Comparison of ENCODE assay signal across 9 cellular contexts in the genomic region with DNA sequence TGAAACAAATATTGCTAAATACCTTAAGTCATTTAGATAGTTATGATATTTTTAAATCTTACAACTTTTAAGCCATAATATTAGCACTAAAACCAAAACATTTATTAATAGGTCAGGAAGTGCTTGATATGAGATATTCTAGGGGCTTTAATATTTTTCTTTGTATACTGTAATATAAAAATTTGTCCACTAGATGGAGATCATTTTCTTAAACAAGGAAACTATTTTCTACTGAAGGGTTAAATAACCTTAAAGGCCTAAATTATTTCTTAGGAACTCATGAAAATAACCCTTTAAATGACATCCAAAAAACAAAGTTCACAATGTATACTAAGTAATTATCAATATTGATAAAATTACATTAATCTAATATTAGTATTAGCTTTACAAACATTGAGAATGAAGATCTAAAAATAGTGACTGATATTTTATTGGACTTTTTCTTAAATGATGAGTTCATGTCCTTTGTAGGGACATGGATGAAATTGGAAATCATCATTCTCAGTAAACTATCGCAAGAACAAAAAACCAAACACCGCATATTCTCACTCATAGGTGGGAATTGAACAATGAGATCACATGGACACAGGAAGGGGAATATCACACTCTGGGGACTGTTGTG.
DNase-seq lines count a peak whose midpoint lies in the region; ATAC-seq, FAIRE-seq and TF ChIP-seq lines count a peak whose summit lies in the region.
"Had no signal": no experiment of that assay in that cellular context is flagged by ENCODE, and none has a peak within 500 bp of the region (broad histone marks: within the 10 kb centered on the region; RNA-seq: fewer than 3 reads in every experiment).

No MANE protein-coding gene starts in this region.

- H3K27ac Mint-ChIP-seq in glutamatergic neuron (ENCODE audit: unreplicated experiment) (no peak overlapping the region), T-helper 17 cell (no peak overlapping the region)
- H3K27ac Mint-ChIP-seq: T-helper 2 cell treated with Interferon-gamma antibody and Interleukin-4, amounts not matched to agents 5 μg/mL and 100 μg/mL, for 36 hours had no signal

- CTCF ChIA-PET in A549 (lab: Yijun Ruan, JAX), result interaction anchor here (0.7 to 1.2 kb wide), 3 partner anchors 27 to 149 kb away, joined by 3 to 4 read pairs (median 3); no protein-coding TSS in a partner anchor
- CTCF ChIA-PET in GM10248 (lab: Yijun Ruan, JAX), result no interaction called here

- H3K4me1 Mint-ChIP-seq in glutamatergic neuron (ENCODE audit: low read depth, unreplicated experiment), result peaks cover 14% of the 10 kb centered on the region
- H3K4me1 Mint-ChIP-seq in T-helper 17 cell, result peaks cover 2% of the 10 kb centered on the region

- peak; percentile 81 for FAIRE-seq in A549 (lab: Jason Lieb, UNC)

- peak; percentile 51 to 62 for TF ChIP-seq RAD21 in A549 (conservative IDR thresholded peaks at IDR 0.05 in 1 of 2, IDR thresholded peaks at IDR 0.05 in 1 of 2)

- no peaks in the 10 kb centered on the region for H3K9me3 Mint-ChIP-seq in glutamatergic neuron (ENCODE audit: unreplicated experiment)
- H3K9me3 Mint-ChIP-seq: T-helper 2 cell treated with Interferon-gamma antibody and Interleukin-4, amounts not matched to agents 5 μg/mL and 100 μg/mL, for 36 hours had no signal

- H3K27me3 Mint-ChIP-seq in glutamatergic neuron (ENCODE audit: unreplicated experiment) (no peaks in the 10 kb centered on the region), T-helper 17 cell (peaks cover 46% of the 10 kb centered on the region)

- no peaks in the 10 kb centered on the region for H3K36me3 Mint-ChIP-seq in glutamatergic neuron (ENCODE audit: unreplicated experiment)
- H3K36me3 Mint-ChIP-seq in T-helper 17 cell (ENCODE audit: low read depth), result no peaks in the 10 kb centered on the region

- ATAC-seq in A549 (no peak), GM18861 (IDR thresholded peaks at IDR 0.05; ENCODE audit: unreplicated experiment) (no peak), T-helper 17 cell (no peak)

- peak overlapping the region; percentile 68 for H3K4me2 ChIP-seq in A549

- TF ChIP-seq CTCF in A549 (IDR thresholded peaks at IDR 0.05), result peak; percentile 36; the same call in 2 of the 3 replicates
- peak; percentile 23 for TF ChIP-seq CTCF in GM10248 (IDR thresholded peaks at IDR 0.05; ENCODE audit: control extremely low read depth, extremely low read depth, low read depth, missing control alignments)
- peak; percentile 63 for TF ChIP-seq CTCF in glutamatergic neuron (IDR thresholded peaks at IDR 0.05; ENCODE audit: partially characterized antibody, unreplicated experiment)

- H3K9me3 ChIP-seq in A549 (no peaks in the 10 kb centered on the region), T-helper 17 cell (ENCODE audit: control insufficient read depth, low read length, poor library complexity, severe bottlenecking) (no peaks in the 10 kb centered on the region)

- TF ChIP-seq POLR2A in A549 (IDR thresholded peaks at IDR 0.05; ENCODE audit: low read length), result no peak

- no peak for DNase-seq in A549 (ENCODE audit: low read depth in 1 of 2, low spot score in 1 of 2)
- DNase-seq in GM10248 (ENCODE audit: extremely low spot score), result no peak
- peak; percentile 57 for DNase-seq in RKO (ENCODE audit: low spot score)
- no peak for DNase-seq in glutamatergic neuron
- DNase-seq in T-helper 17 cell, result no peak
- no peak for DNase-seq in HuH-7 (ENCODE audit: low spot score)
- no peak for DNase-seq in stimulated activated CD8-positive, alpha-beta memory T cell treated with anti-CD3 and anti-CD28 coated beads, Interleukin-4, amount 100 ng/mL, for 48 hours

- peak overlapping the region in 1 of 2 experiments; percentile 63; a peak in 3 of 6 replicates for H3K27ac ChIP-seq in A549

- POLR2A ChIA-PET in A549 (lab: Yijun Ruan, JAX), result no interaction called here
- POLR2A ChIA-PET in GM10248 (lab: Yijun Ruan, JAX), result no interaction called here

- no peak overlapping the region for H3K4me3 ChIP-seq in A549

- peaks cover 99% of the 10 kb centered on the region for H3K4me1 ChIP-seq in A549

- WGBS in A549 (ENCODE audit: missing lambda C conversion rate), result 73% methylated on average over 2 of the region's 2 CpGs

- TF ChIP-seq EP300 in A549 (IDR thresholded peaks at IDR 0.05), result no peak

- no peak overlapping the region for H3K4me3 Mint-ChIP-seq in glutamatergic neuron (ENCODE audit: unreplicated experiment)
- H3K4me3 Mint-ChIP-seq in T-helper 17 cell, result no peak overlapping the region
- H3K4me3 Mint-ChIP-seq: T-helper 2 cell treated with Interferon-gamma antibody and Interleukin-4, amounts not matched to agents 5 μg/mL and 100 μg/mL, for 36 hours had no signal

TF ChIP-seq in A549, 52 proteins besides CTCF, POLR2A, EP300 and RAD21:
- TF ChIP-seq CHD2 (IDR thresholded peaks at IDR 0.05; ENCODE audit: low read length, partially characterized antibody) (no peak), PHF8 (IDR thresholded peaks at IDR 0.05; ENCODE audit: borderline replicate concordance, low read depth) (no peak), FOSB (CRISPR knock-in tag; IDR thresholded peaks at IDR 0.05) (no peak), HOXB5 (CRISPR knock-in tag; IDR thresholded peaks at IDR 0.05) (no peak), SMC3 (IDR thresholded peaks at IDR 0.05) (peak; percentile 60)
- TF ChIP-seq, protein P1, sequence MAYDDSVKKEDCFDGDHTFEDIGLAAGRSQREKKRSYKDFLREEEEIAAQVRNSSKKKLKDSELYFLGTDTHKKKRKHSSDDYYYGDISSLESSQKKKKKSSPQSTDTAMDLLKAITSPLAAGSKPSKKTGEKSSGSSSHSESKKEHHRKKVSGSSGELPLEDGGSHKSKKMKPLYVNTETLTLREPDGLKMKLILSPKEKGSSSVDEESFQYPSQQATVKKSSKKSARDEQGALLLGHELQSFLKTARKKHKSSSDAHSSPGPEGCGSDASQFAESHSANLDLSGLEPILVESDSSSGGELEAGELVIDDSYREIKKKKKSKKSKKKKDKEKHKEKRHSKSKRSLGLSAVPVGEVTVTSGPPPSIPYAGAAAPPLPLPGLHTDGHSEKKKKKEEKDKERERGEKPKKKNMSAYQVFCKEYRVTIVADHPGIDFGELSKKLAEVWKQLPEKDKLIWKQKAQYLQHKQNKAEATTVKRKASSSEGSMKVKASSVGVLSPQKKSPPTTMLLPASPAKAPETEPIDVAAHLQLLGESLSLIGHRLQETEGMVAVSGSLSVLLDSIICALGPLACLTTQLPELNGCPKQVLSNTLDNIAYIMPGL (CRISPR knock-in tag; IDR thresholded peaks at IDR 0.05; ENCODE audit: borderline replicate concordance), result no peak
